8 cellular contexts compared by ENCODE assay signal in the genomic region with DNA sequence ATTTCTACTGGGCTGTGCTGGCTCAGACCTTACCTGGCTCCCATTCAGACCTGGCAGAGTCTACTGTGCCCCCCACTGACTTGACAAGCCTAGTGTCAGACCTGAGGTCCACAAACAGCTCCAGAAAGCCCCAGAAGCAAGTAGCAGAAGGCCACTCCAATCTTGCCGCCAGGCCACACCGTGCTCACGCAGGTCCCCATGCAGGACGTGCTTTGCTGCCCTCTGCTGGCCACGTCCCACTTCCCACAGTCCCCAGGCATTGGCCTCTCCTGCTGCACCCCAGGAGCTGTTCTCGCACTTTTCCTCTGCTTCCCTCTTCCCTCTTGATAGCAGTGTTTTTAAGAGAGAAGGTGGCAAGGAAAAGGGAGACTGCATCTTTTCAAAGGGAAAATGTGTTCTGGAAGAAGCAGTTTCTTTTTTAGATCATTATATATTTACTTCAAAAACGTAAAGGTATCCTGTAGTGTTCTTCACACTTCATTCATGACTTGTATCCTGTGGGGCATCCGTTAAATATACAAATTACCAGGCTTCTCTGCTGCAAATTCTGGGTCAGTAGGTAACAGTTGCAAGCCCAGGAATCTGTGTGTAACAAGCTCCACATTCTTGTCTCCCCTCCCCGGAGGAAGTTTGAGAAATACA.
DNase-seq lines count a peak whose midpoint lies in the region; ATAC-seq and TF ChIP-seq lines count a peak whose summit lies in the region.

No MANE protein-coding gene starts in this region.

- H3K9me3 ChIP-seq in HEK293 (ENCODE audit: control insufficient read depth, insufficient read depth, low read depth, low read length) = no peaks in the 10 kb centered on the region
- no peaks in the 10 kb centered on the region for H3K9me3 ChIP-seq in MM.1S (replicated peaks; ENCODE audit: insufficient read depth, low read length)
- H3K9me3 ChIP-seq in SJSA1 (replicated peaks) = no peaks in the 10 kb centered on the region
- no peaks in the 10 kb centered on the region for H3K9me3 ChIP-seq in parathyroid adenoma (ENCODE audit: control insufficient read depth, low read length)
- no peaks in the 10 kb centered on the region for H3K9me3 ChIP-seq in upper lobe of left lung

- TF ChIP-seq CTCF in GM10266 (IDR thresholded peaks at IDR 0.05; ENCODE audit: control insufficient read depth, insufficient read depth, low read depth, missing control alignments) (peak; percentile 99), HEK293 (tag by site-specific recombination; IDR thresholded peaks at IDR 0.05) (peak; percentile 93), MM.1S (IDR thresholded peaks at IDR 0.05; ENCODE audit: low read length) (peak; percentile 97), parathyroid adenoma (IDR thresholded peaks at IDR 0.05) (peak; percentile 93), upper lobe of left lung (IDR thresholded peaks at IDR 0.05) (peak; percentile 70 to 90 (median 78))

- peaks cover 13% of the 10 kb centered on the region for H3F3A ChIP-seq in MM.1S (ENCODE audit: insufficient read depth, low read length)

- peak; percentile 82 for DNase-seq in GM10266 (ENCODE audit: extremely low spot score)
- peak; percentile 86 for DNase-seq in MM.1S
- DNase-seq in SJSA1 (ENCODE audit: low read depth in 1 of 2, low spot score in 2 of 2) = peak; percentile 45 to 78
- peak; percentile 77 for DNase-seq in activated gamma-delta T cell treated with Interleukin-2 at 50 U/mL for 16 hours
- peak; percentile 60 for DNase-seq in globus pallidus (ENCODE audit: low spot score)
- peak; percentile 72 to 83 for DNase-seq in upper lobe of left lung

- TF ChIP-seq EP300 in upper lobe of left lung (IDR thresholded peaks at IDR 0.05) = no peak

- CTCF ChIA-PET in HEK293 (lab: Yijun Ruan, JAX) = interaction anchor here (0.6 to 4.6 kb wide), 44 partner anchors 10 to 1943 kb away, joined by 3 to 31 read pairs (median 4); partner anchors contain the start of gene PEX13

- POLR2A ChIA-PET in HEK293 (lab: Yijun Ruan, JAX) = no interaction called here

- H3K9ac ChIP-seq in MM.1S (ENCODE audit: low read length) (no peak overlapping the region; the same call in 1 of the 2 replicates), parathyroid adenoma (no peak overlapping the region)

- H3K4me2 ChIP-seq in MM.1S (ENCODE audit: low read depth, low read length) (no peak overlapping the region), parathyroid adenoma (ENCODE audit: low read length) (no peak overlapping the region)

- H4K20me1 ChIP-seq in MM.1S (ENCODE audit: insufficient read depth, low read length) = no peaks in the 10 kb centered on the region

- H3K36me3 ChIP-seq in HEK293 (ENCODE audit: control insufficient read depth in 2 of 2, insufficient read depth in 1 of 2, low read length in 2 of 2) = no peaks in the 10 kb centered on the region
- no peaks in the 10 kb centered on the region for H3K36me3 ChIP-seq in MM.1S (replicated peaks; ENCODE audit: insufficient read depth, low read length)
- H3K36me3 ChIP-seq in SJSA1 = no peaks in the 10 kb centered on the region
- no peaks in the 10 kb centered on the region for H3K36me3 ChIP-seq in parathyroid adenoma (ENCODE audit: control insufficient read depth, insufficient read depth, low read length)
- no peaks in the 10 kb centered on the region for H3K36me3 ChIP-seq in upper lobe of left lung

- no peaks in the 10 kb centered on the region for H3K9me2 ChIP-seq in MM.1S (replicated peaks; ENCODE audit: insufficient read depth, low read length)

- H3K27ac ChIP-seq in HEK293 (ENCODE audit: extremely low read depth, low read depth, low read length) (no peak overlapping the region), MM.1S (ENCODE audit: low read length) (no peak overlapping the region), SJSA1 (no peak overlapping the region), parathyroid adenoma (no peak overlapping the region), upper lobe of left lung (no peak overlapping the region)

- no peaks in the 10 kb centered on the region for H3K79me2 ChIP-seq in MM.1S (ENCODE audit: low read length)
- H3K79me2 ChIP-seq in parathyroid adenoma = no peaks in the 10 kb centered on the region

- ATAC-seq in upper lobe of left lung (ENCODE audit: low FRiP score in 2 of 2) = peak; percentile 90 to 94

- H3K27me3 ChIP-seq in MM.1S (replicated peaks; ENCODE audit: insufficient read depth, low read length) (no peaks in the 10 kb centered on the region), SJSA1 (replicated peaks) (peaks cover 3% of the 10 kb centered on the region; the same call in 1 of the 2 replicates), parathyroid adenoma (ENCODE audit: control insufficient read depth, insufficient read depth, low read length) (no peaks in the 10 kb centered on the region), upper lobe of left lung (no peaks in the 10 kb centered on the region)

- H3K4me3 ChIP-seq in HEK293 (ENCODE audit: low read depth, low read length) (no peak overlapping the region), MM.1S (ENCODE audit: low read length) (no peak overlapping the region), SJSA1 (no peak overlapping the region), parathyroid adenoma (ENCODE audit: low read depth, low read length) (no peak overlapping the region), upper lobe of left lung (no peak overlapping the region)

- WGBS in upper lobe of left lung, 2 donors = 21 to 25% methylated on average over 9 of the region's 9 CpGs

- H3K4me1 ChIP-seq in HEK293 (ENCODE audit: control insufficient read depth, insufficient read depth, low read length) (no peaks in the 10 kb centered on the region), MM.1S (ENCODE audit: low read length) (peaks cover 40% of the 10 kb centered on the region), SJSA1 (replicated peaks) (no peaks in the 10 kb centered on the region), parathyroid adenoma (peaks cover 10% of the 10 kb centered on the region), upper lobe of left lung (no peaks in the 10 kb centered on the region)

- H2AFZ ChIP-seq in MM.1S (ENCODE audit: low read length) = peak overlapping the region; percentile 86; the same call in 1 of the 2 replicates
- peak overlapping the region; percentile 78 for H2AFZ ChIP-seq in parathyroid adenoma

- no peak for TF ChIP-seq POLR2A in upper lobe of left lung (IDR thresholded peaks at IDR 0.05)

TF ChIP-seq in HEK293, 187 proteins besides CTCF, POLR2A, EP300 and RAD21 (continues in another document):
- TF ChIP-seq ZNF561 (tag by site-specific recombination; IDR thresholded peaks at IDR 0.05; ENCODE audit: borderline replicate concordance) = no peak
- peak; percentile 57; the same call in 1 of the 2 replicates for TF ChIP-seq ZIC2 (tag by site-specific recombination; IDR thresholded peaks at IDR 0.05)
- peak; percentile 34; the same call in 1 of the 2 replicates for TF ChIP-seq ZNF2 (tag by site-specific recombination; IDR thresholded peaks at IDR 0.05)
- TF ChIP-seq ZBTB11 (tag by site-specific recombination; conservative IDR thresholded peaks at IDR 0.05; ENCODE audit: low read depth) = no peak
- no peak for TF ChIP-seq PRDM1 (tag by site-specific recombination; IDR thresholded peaks at IDR 0.05)
- no peak for TF ChIP-seq ZNF112 (tag by site-specific recombination; IDR thresholded peaks at IDR 0.05)
- peak; percentile 82 for TF ChIP-seq ZNF654 (tag by site-specific recombination; IDR thresholded peaks at IDR 0.05; ENCODE audit: low read depth)
- TF ChIP-seq ZNF792 (tag by site-specific recombination; IDR thresholded peaks at IDR 0.05) = no peak
- TF ChIP-seq GLI2 (tag by site-specific recombination; IDR thresholded peaks at IDR 0.05; ENCODE audit: borderline replicate concordance, low read depth) = no peak
